In the genomic region with DNA sequence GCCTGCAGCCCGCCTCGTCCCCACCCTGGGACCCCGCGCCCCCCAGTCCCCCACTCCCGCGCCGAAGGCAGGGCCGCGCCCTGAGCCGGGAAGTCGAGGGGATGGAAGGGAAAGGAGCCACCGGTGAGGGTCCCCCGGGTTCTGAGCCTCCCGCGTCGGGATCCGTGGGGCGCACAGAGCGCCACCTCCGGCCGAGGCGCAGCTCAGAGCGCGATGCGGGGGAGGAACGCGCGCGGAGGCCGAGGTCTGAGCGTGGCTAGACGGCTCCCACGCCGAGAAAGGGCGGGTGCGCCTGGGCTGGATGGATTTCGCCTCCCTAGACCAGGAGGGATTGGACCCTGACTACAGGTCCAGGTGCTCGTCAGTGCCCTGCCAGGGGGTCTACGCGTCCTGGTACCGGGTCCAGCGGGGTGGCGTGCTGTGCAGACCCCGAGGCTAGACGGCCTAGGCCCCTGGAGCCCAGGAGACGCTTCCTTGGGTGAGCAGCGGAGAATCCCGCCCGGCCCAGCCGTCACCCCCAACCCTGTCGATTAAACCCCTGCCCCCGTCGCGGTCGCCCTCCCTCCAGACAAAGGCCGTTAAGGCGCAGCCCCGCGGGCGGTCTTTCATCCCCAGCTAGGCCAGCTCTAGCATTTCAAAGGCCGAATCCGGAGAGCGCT, we compare ENCODE assay signal across 9 cellular contexts. TPM values are rescaled to one million over a fixed set of nuclear protein-coding genes. Genes with fewer than 3 reads are reported as not detected.
DNase-seq lines count a peak whose midpoint lies in the region; ATAC-seq, FAIRE-seq and TF ChIP-seq lines count a peak whose summit lies in the region.
"Had no signal": no experiment of that assay in that cellular context is flagged by ENCODE, and none has a peak within 500 bp of the region (broad histone marks: within the 10 kb centered on the region; RNA-seq: fewer than 3 reads in every experiment).

No MANE protein-coding gene starts in this region.

- H3K4me3 ChIP-seq in bronchial epithelial cell (ENCODE audit: low read depth, low read length) (peak overlapping the region; percentile 91), lung (no peak overlapping the region), upper lobe of right lung (peak overlapping the region; percentile 56)

- H3K4me1 ChIP-seq in lung (ENCODE audit: control insufficient read depth in 2 of 2, insufficient read depth in 2 of 2, low read length in 2 of 2) (peaks cover 10 to 14% of the 10 kb centered on the region in 2 donors), upper lobe of right lung (peaks cover 32% of the 10 kb centered on the region)

- H3K27me3 Mint-ChIP-seq in activated naive CD4-positive, alpha-beta T cell treated with anti-CD3 and anti-CD28 coated beads, Interleukin-2, amount 50 U/mL, for 24 hours, result peaks cover 11% of the 10 kb centered on the region

- 6 to 11% methylated on average over 57 to 63 of the region's 63 CpGs for WGBS in lung, 2 donors

- FAIRE-seq in bronchial epithelial cell (lab: Jason Lieb, UNC), result no peak

- H3K36me3 ChIP-seq in bronchial epithelial cell (ENCODE audit: control insufficient read depth, insufficient read depth, low read length), result no peaks in the 10 kb centered on the region
- no peaks in the 10 kb centered on the region for H3K36me3 ChIP-seq in lung (ENCODE audit: control insufficient read depth in 2 of 2, insufficient read depth in 2 of 2, low read length in 2 of 2)
- no peaks in the 10 kb centered on the region for H3K36me3 ChIP-seq in upper lobe of right lung

- intact Hi-C loops in upper lobe of right lung (cut with DNase I), result no loop called here

- H3K27ac ChIP-seq in lung (ENCODE audit: low read depth in 1 of 2, low read length in 1 of 2) (peak overlapping the region; percentile 41 to 93), upper lobe of right lung (peak overlapping the region; percentile 78)

- H3K9me3 Mint-ChIP-seq in activated naive CD4-positive, alpha-beta T cell treated with anti-CD3 and anti-CD28 coated beads, Interleukin-2, amount 50 U/mL, for 24 hours, result no peaks in the 10 kb centered on the region

- peak overlapping the region; percentile 57 for H3K4me3 Mint-ChIP-seq in activated naive CD4-positive, alpha-beta T cell treated with anti-CD3 and anti-CD28 coated beads, Interleukin-2, amount 50 U/mL, for 24 hours

- H3K9me3 ChIP-seq in lung (ENCODE audit: control insufficient read depth in 2 of 2, insufficient read depth in 1 of 2, low read length in 1 of 2) (no peaks in the 10 kb centered on the region), upper lobe of right lung (no peaks in the 10 kb centered on the region)

- no peak overlapping the region for H3K27ac Mint-ChIP-seq in activated naive CD4-positive, alpha-beta T cell treated with anti-CD3 and anti-CD28 coated beads, Interleukin-2, amount 50 U/mL, for 24 hours

- H3K27me3 ChIP-seq in bronchial epithelial cell (ENCODE audit: control insufficient read depth, insufficient read depth, low read length) (no peaks in the 10 kb centered on the region), lung (ENCODE audit: control insufficient read depth, insufficient read depth) (no peaks in the 10 kb centered on the region), upper lobe of right lung (peaks cover 32% of the 10 kb centered on the region)

- DNase-seq in activated naive CD4-positive, alpha-beta T cell treated with anti-CD3 and anti-CD28 coated beads, Interleukin-2, amount 50 U/mL, for 16 hours, result no peak
- DNase-seq in bronchial epithelial cell (ENCODE audit: low read depth) (no peak), lung (ENCODE audit: low spot score) (no peak), upper lobe of right lung (no peak), NCI-H2196 treated with DMSO at 0.1 percent for 48 hours (lab: John Stamatoyannopoulos, UW; ENCODE audit: unreplicated experiment) (no peak), EL (no peak)

- peak; percentile 39 for TF ChIP-seq CTCF in bronchial epithelial cell (IDR thresholded peaks at IDR 0.05; ENCODE audit: insufficient read depth, low read length, severe bottlenecking)
- no peak for TF ChIP-seq CTCF in lung (IDR thresholded peaks at IDR 0.05; ENCODE audit: control extremely low read depth, extremely low read depth)
- no peak for TF ChIP-seq CTCF in upper lobe of right lung (IDR thresholded peaks at IDR 0.05)

- ATAC-seq in lung (ENCODE audit: insufficient read depth, low FRiP score) (no peak), upper lobe of right lung (no peak), HG02798 (IDR thresholded peaks at IDR 0.05; ENCODE audit: poor library complexity, unreplicated experiment) (no peak)

- no peaks in the 10 kb centered on the region for H3K36me3 Mint-ChIP-seq in activated naive CD4-positive, alpha-beta T cell treated with anti-CD3 and anti-CD28 coated beads, Interleukin-2, amount 50 U/mL, for 24 hours
- H3K36me3 Mint-ChIP-seq: CD14-positive monocyte had no signal

- peaks cover 11% of the 10 kb centered on the region for H3K4me1 Mint-ChIP-seq in activated naive CD4-positive, alpha-beta T cell treated with anti-CD3 and anti-CD28 coated beads, Interleukin-2, amount 50 U/mL, for 24 hours

RNA-seq across cellular contexts. Expression of gene PDGFA, which starts 1.0 kb away (rescaled TPM):
- total RNA-seq in bronchial epithelial cell (55.8 and 64.8 TPM in 2 replicates), lung (10 to 100 TPM; 26.1 to 40.6 TPM), upper lobe of right lung (57.1 TPM)
- polyA plus RNA-seq in lung, result 10 to 100 TPM; 21.8 to 25.1 TPM
